Comparison of ENCODE assay signal across 30 cellular contexts in genomic region chr1:205619376-205619775, GRCh38.
"Had no signal": no experiment of that assay in that cellular context is flagged by ENCODE, and none has a peak within 500 bp of the region (broad histone marks: within the 10 kb centered on the region; RNA-seq: fewer than 3 reads in every experiment).

No MANE protein-coding gene starts in this region.

- H3K4me3 ChIP-seq: ascending aorta, coronary artery, dorsolateral prefrontal cortex, gastrocnemius medialis, skin epidermis, stomach, suprapubic skin, tibial artery, upper lobe of right lung had no signal

- H3K4me1 ChIP-seq: ascending aorta, tibial artery had no signal

- H3K4me1 Mint-ChIP-seq: nephron, WTC11 had no signal

- H3K9me3 ChIP-seq: ascending aorta, gastrocnemius medialis, neutrophil, stomach, suprapubic skin, tibial artery, upper lobe of right lung had no signal

- DNase-seq: activated CD4-positive, alpha-beta T cell treated with anti-CD3 and anti-CD28 coated beads for 1 hour; activated CD8-positive, alpha-beta memory T cell treated with anti-CD3 and anti-CD28 coated beads, Interleukin-2, amount 10 ng/mL, durations not matched to agents 7 days and 5 days; activated CD8-positive, alpha-beta T cell treated with anti-CD3 and anti-CD28 coated beads, Interleukin-2, amount 10 ng/mL, durations not matched to agents 7 days and 5 days; activated effector memory CD4-positive, alpha-beta T cell treated with Interleukin-2 at 50 U/mL for 16 hours; activated naive CD4-positive, alpha-beta T cell treated with Interleukin-2 at 50 U/mL for 16 hours; activated naive CD8-positive, alpha-beta T cell treated with anti-CD3 and anti-CD28 coated beads, Interleukin-2, amount 10 ng/mL, durations not matched to agents 7 days and 5 days; brain microvascular endothelial cell; dorsolateral prefrontal cortex; effector memory CD8-positive, alpha-beta T cell; erythroblast; gastrocnemius medialis; glutamatergic neuron; islet precursor cell; mesenchymal stem cell; retina; stimulated activated CD4-positive, alpha-beta T cell treated with anti-CD3 and anti-CD28 coated beads, Interleukin-12 subunit alpha, Interleukin-12 subunit beta, amount 100 ng/mL, for 4 hours; stimulated activated CD4-positive, alpha-beta T cell treated with anti-CD3 and anti-CD28 coated beads, Interleukin-4, amount 100 ng/mL, for 1 hour; stomach; T-helper 2 cell; tibial artery; upper lobe of right lung had no signal

- ATAC-seq: activated CD8-positive, alpha-beta memory T cell treated with anti-CD3 and anti-CD28 coated beads, Interleukin-2, amount 10 ng/mL, durations not matched to agents 7 days and 5 days; activated CD8-positive, alpha-beta T cell treated with anti-CD3 and anti-CD28 coated beads, Interleukin-2, amount 10 ng/mL, durations not matched to agents 7 days and 5 days; effector memory CD8-positive, alpha-beta T cell; gastrocnemius medialis; sciatic nerve; upper lobe of right lung; WTC11 had no signal

- H3K27me3 Mint-ChIP-seq: activated CD8-positive, alpha-beta memory T cell treated with anti-CD3 and anti-CD28 coated beads, Interleukin-2, amount 10 ng/mL, durations not matched to agents 7 days and 5 days; activated naive CD8-positive, alpha-beta T cell treated with anti-CD3 and anti-CD28 coated beads, Interleukin-2, amount 10 ng/mL, durations not matched to agents 7 days and 5 days; effector memory CD8-positive, alpha-beta T cell; progenitor cell of endocrine pancreas had no signal

- H3K27ac ChIP-seq: ascending aorta, brain microvascular endothelial cell, coronary artery, dorsolateral prefrontal cortex, gastrocnemius medialis, neutrophil, skin epidermis, suprapubic skin, tibial artery, upper lobe of right lung had no signal

- H3K4me3 Mint-ChIP-seq: activated CD8-positive, alpha-beta memory T cell treated with anti-CD3 and anti-CD28 coated beads, Interleukin-2, amount 10 ng/mL, durations not matched to agents 7 days and 5 days; activated CD8-positive, alpha-beta T cell treated with anti-CD3 and anti-CD28 coated beads, Interleukin-2, amount 10 ng/mL, durations not matched to agents 7 days and 5 days; activated naive CD8-positive, alpha-beta T cell treated with anti-CD3 and anti-CD28 coated beads, Interleukin-2, amount 10 ng/mL, durations not matched to agents 7 days and 5 days; effector memory CD8-positive, alpha-beta T cell; nephron; WTC11 had no signal

- H3K9me3 Mint-ChIP-seq: activated naive CD8-positive, alpha-beta T cell treated with anti-CD3 and anti-CD28 coated beads, Interleukin-2, amount 10 ng/mL, durations not matched to agents 7 days and 5 days; effector memory CD8-positive, alpha-beta T cell; nephron; WTC11 had no signal

- H3K27ac Mint-ChIP-seq: activated CD8-positive, alpha-beta T cell treated with anti-CD3 and anti-CD28 coated beads, Interleukin-2, amount 10 ng/mL, durations not matched to agents 7 days and 5 days; activated naive CD8-positive, alpha-beta T cell treated with anti-CD3 and anti-CD28 coated beads, Interleukin-2, amount 10 ng/mL, durations not matched to agents 7 days and 5 days; progenitor cell of endocrine pancreas had no signal

- H3K27me3 ChIP-seq: ascending aorta, brain microvascular endothelial cell, dorsolateral prefrontal cortex, gastrocnemius medialis, neutrophil, stomach, suprapubic skin, tibial artery, upper lobe of right lung had no signal
